In the genomic region with DNA sequence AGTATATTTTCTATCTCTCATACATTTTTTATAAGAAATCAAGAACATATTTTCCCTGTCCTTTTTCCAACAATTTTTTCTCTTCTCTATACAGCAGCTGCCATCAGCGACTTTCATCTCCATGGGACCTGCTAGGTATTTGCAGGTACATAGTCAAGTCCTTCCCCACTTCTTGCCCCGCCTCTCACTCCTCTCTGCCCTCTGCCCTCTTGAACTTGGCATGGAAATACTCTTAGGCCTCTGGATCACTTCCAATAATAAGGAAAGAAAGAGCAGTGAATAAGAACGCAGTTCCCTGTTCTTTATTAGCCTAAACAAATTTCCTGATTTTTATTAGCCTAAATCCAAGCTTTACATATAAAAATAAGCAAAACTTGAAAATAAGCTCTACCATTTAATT, we compare ENCODE assay signal across 31 cellular contexts.
"Had no signal": no experiment of that assay in that cellular context is flagged by ENCODE, and none has a peak within 500 bp of the region (broad histone marks: within the 10 kb centered on the region; RNA-seq: fewer than 3 reads in every experiment).

No MANE protein-coding gene starts in this region.

- DNase-seq: activated CD4-positive, alpha-beta memory T cell treated with anti-CD3 and anti-CD28 coated beads, Interleukin-2, amount 10 ng/mL, durations not matched to agents 7 days and 5 days; activated CD4-positive, alpha-beta T cell treated with anti-CD3 and anti-CD28 coated beads for 1 hour; activated CD4-positive, alpha-beta T cell treated with anti-CD3 and anti-CD28 coated beads for 36 hours; activated CD4-positive, alpha-beta T cell treated with anti-CD3 and anti-CD28 coated beads for 48 hours; activated CD4-positive, alpha-beta T cell treated with anti-CD3 and anti-CD28 coated beads, Interleukin-2, amount 10 ng/mL, durations not matched to agents 7 days and 5 days; activated CD4-positive, alpha-beta T cell treated with anti-CD3 and anti-CD28 coated beads, Interleukin-2, amount 50 U/mL, for 48 hours; activated CD4-positive, CD25-positive, alpha-beta regulatory T cell; activated CD8-positive, alpha-beta memory T cell treated with anti-CD3 and anti-CD28 coated beads for 24 hours; activated CD8-positive, alpha-beta memory T cell treated with anti-CD3 and anti-CD28 coated beads, Interleukin-2, amount 10 ng/mL, durations not matched to agents 7 days and 5 days; activated CD8-positive, alpha-beta memory T cell treated with anti-CD3 and anti-CD28 coated beads, Interleukin-2, amount 50 U/mL, for 48 hours; activated CD8-positive, alpha-beta T cell treated with anti-CD3 and anti-CD28 coated beads, Interleukin-2, amount 10 ng/mL, durations not matched to agents 7 days and 5 days; activated effector memory CD4-positive, alpha-beta T cell treated with Interleukin-2 at 50 U/mL for 16 hours; activated gamma-delta T cell; activated naive CD4-positive, alpha-beta T cell treated with anti-CD3 and anti-CD28 coated beads, Interleukin-2, amount 10 ng/mL, durations not matched to agents 7 days and 5 days; activated naive CD4-positive, alpha-beta T cell treated with Interleukin-2 at 50 U/mL for 16 hours; activated naive CD8-positive, alpha-beta T cell treated with anti-CD3 and anti-CD28 coated beads, Interleukin-2, amount 10 ng/mL, durations not matched to agents 7 days and 5 days; activated naive CD8-positive, alpha-beta T cell treated with anti-CD3 and anti-CD28 coated beads, Interleukin-2, amount 50 U/mL, for 24 hours; activated T-cell treated with anti-CD3 and anti-CD28 coated beads, Interleukin-2, amount 50 U/mL, for 24 hours; activated T-cell treated with anti-CD3 and anti-CD28 coated beads, Interleukin-2, amount 50 U/mL, for 48 hours; amygdala; anterior cingulate cortex; caudate nucleus; cerebellar nuclear complex; T-helper 1 cell; T-helper 2 cell; T-helper 9 cell; WERI-Rb-1 had no signal

- H3K4me1 ChIP-seq: ascending aorta had no signal

- H3K36me3 ChIP-seq: ascending aorta, cardiac muscle cell, WERI-Rb-1 had no signal

- H3K9me3 ChIP-seq: ascending aorta had no signal

- H3K27ac ChIP-seq: ascending aorta, cardiac muscle cell, WERI-Rb-1 had no signal

- ATAC-seq: activated CD4-positive, alpha-beta T cell treated with anti-CD3 and anti-CD28 coated beads for 36 hours; activated CD4-positive, CD25-positive, alpha-beta regulatory T cell treated with anti-CD3 and anti-CD28 coated beads, Interleukin-2, amount 50 U/mL, for 24 hours; activated CD8-positive, alpha-beta memory T cell treated with anti-CD3 and anti-CD28 coated beads, Interleukin-2, amount 10 ng/mL, durations not matched to agents 7 days and 5 days; activated CD8-positive, alpha-beta T cell treated with anti-CD3 and anti-CD28 coated beads, Interleukin-2, amount 10 ng/mL, durations not matched to agents 7 days and 5 days; activated naive CD8-positive, alpha-beta T cell treated with anti-CD3 and anti-CD28 coated beads, Interleukin-2, amount 50 U/mL, for 24 hours; WTC11 had no signal

- H3K4me3 ChIP-seq: ascending aorta, cardiac muscle cell had no signal
